In genomic region chr19:34171877-34172660, GRCh38 we compare ENCODE assay signal across 8 cellular contexts. TPM values are rescaled to one million over a fixed set of nuclear protein-coding genes. Genes with fewer than 3 reads are reported as not detected.
DNase-seq lines count a peak whose midpoint lies in the region; ATAC-seq, FAIRE-seq and TF ChIP-seq lines count a peak whose summit lies in the region.

TSS of gene LSM14A (plus strand) at chr19:34172504. CDS start at chr19:34172643, 139 bp downstream.

- TF ChIP-seq CTCF in BE2C (IDR thresholded peaks at IDR 0.05; ENCODE audit: low read depth, low read length), result no peak
- TF ChIP-seq CTCF in liver (IDR thresholded peaks at IDR 0.05; ENCODE audit: low read depth, low read length, missing input control), result no peak

- H3K27me3 ChIP-seq in BE2C (no peaks in the 10 kb centered on the region), liver (ENCODE audit: control insufficient read depth in 4 of 4, insufficient read depth in 4 of 4, low read length in 3 of 4) (no peaks in the 10 kb centered on the region)

- peak; percentile 60 for ATAC-seq in HG03442 (IDR thresholded peaks at IDR 0.05; ENCODE audit: unreplicated experiment)

- TF ChIP-seq RAD21 in liver (IDR thresholded peaks at IDR 0.05), result no peak

- H3K36me3 ChIP-seq in BE2C, result peaks cover 13% of the 10 kb centered on the region
- no peaks in the 10 kb centered on the region for H3K36me3 ChIP-seq in liver (ENCODE audit: control insufficient read depth in 4 of 4, insufficient read depth in 3 of 4, low read depth in 1 of 4, low read length in 3 of 4)

- H3K4me1 ChIP-seq in BE2C, result peaks cover 4% of the 10 kb centered on the region
- peaks cover 9 to 39% (median 26%) of the 10 kb centered on the region in 4 donors for H3K4me1 ChIP-seq in liver (ENCODE audit: control insufficient read depth in 4 of 4, insufficient read depth in 4 of 4, low read length in 3 of 4)

- FAIRE-seq in GM19239 (lab: Jason Lieb, UNC), result peak; percentile 31

- DNase-seq in BE2C (peak; percentile 95), GM19239 (ENCODE audit: insufficient read length, low spot score) (peak; percentile 86), NCI-H748 (lab: John Stamatoyannopoulos, UW; ENCODE audit: unreplicated experiment) (peak; percentile 94), dermis blood vessel endothelial cell (peak; percentile 95)
- peak; percentile 85 to 88 for DNase-seq in activated CD4-positive, alpha-beta T cell treated with anti-CD3 and anti-CD28 coated beads, Interleukin-2, amount 50 U/mL, for 4 hours
- DNase-seq in stimulated activated CD4-positive, alpha-beta T cell treated with anti-CD3 and anti-CD28 coated beads, Interleukin-4, amount 100 ng/mL, for 1 hour, result peak; percentile 92

- H3K4me3 ChIP-seq in BE2C (ENCODE audit: low read depth, low read length) (peak within 1 kb of the TSS; percentile 91), liver (ENCODE audit: low read depth in 1 of 3, low read length in 3 of 3) (peak within 1 kb of the TSS; percentile 94 to 99 (median 98))

- no peaks in the 10 kb centered on the region for H3K9me3 ChIP-seq in BE2C
- H3K9me3 ChIP-seq in liver (ENCODE audit: control insufficient read depth in 4 of 4, low read length in 3 of 4), result no peaks in the 10 kb centered on the region

- under 1% methylated on average over 83 of the region's 83 CpGs for WGBS in liver

- peak within 1 kb of the TSS; percentile 87 to 95 for H3K9ac ChIP-seq in liver (ENCODE audit: low read depth in 1 of 2, low read length in 2 of 2)

- peak within 1 kb of the TSS; percentile 98 to 100 for H3K27ac ChIP-seq in liver (ENCODE audit: low read depth in 1 of 2, low read length in 2 of 2)

TF ChIP-seq in liver, 16 proteins besides CTCF, POLR2A, EP300 and RAD21:
- TF ChIP-seq YY1 (IDR thresholded peaks at IDR 0.05) (peak; percentile 77), JUND (IDR thresholded peaks at IDR 0.05) (no peak), REST (IDR thresholded peaks at IDR 0.05) (peak; percentile 35), SP1 (IDR thresholded peaks at IDR 0.05) (no peak), HNF4A (conservative IDR thresholded peaks at IDR 0.05) (no peak), ZBTB33 (IDR thresholded peaks at IDR 0.05) (peak; percentile 98), TAF1 (conservative IDR thresholded peaks at IDR 0.05) (peak; percentile 35)

RNA-seq across cellular contexts. Expression of gene LSM14A, which starts in this region (rescaled TPM):
- 207 TPM for polyA plus RNA-seq in BE2C (2012; ENCODE audit: insufficient read depth, insufficient read length, low read depth)
- total RNA-seq in dermis blood vessel endothelial cell, result 62.8 and 99.5 TPM in 2 replicates
- 100 to 1,000 TPM in 1 of 2 donors, 10 to 100 TPM in 1; 54.0 to 133 TPM for total RNA-seq in liver
- 10 to 100 TPM; 12.6 to 41.9 TPM for polyA plus RNA-seq in liver

Comparison
In these comparisons a context has a peak if more than half of its experiments do, and no peak if none do; other contexts are left out.
1. Peak in every context shown above with its lines: DNase-seq, ATAC-seq, H3K4me3 ChIP-seq and H3K27ac ChIP-seq.